ENCODE assay signal across 14 cellular contexts in the genomic region with DNA sequence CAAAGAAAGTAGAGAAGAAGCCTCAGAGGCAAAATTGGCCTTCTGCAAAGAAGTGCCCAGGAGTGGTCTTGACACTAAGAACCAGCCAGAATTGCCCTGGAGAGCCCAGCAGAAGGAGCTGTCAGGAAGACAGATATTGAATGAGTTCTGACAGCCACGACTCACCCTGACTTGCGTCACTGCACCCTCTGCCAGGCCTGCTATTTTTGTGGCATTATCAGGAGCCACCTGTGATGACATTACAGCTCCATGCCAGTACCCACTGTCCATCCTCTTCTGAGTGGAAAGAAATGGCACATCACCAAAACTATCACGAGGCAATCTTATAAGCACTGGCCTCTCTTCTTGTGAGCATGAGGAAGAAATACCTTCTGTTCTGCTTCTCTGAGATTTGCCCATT.
"Had no signal": no experiment of that assay in that cellular context is flagged by ENCODE, and none has a peak within 500 bp of the region (broad histone marks: within the 10 kb centered on the region; RNA-seq: fewer than 3 reads in every experiment).

No MANE protein-coding gene starts in this region.

- H3K4me3 ChIP-seq: adrenal gland, gastrocnemius medialis, lower lobe of right lung, pancreas, tibial artery had no signal

- H3K4me1 ChIP-seq: adrenal gland, gastrocnemius medialis, lower lobe of right lung, pancreas, tibial artery had no signal

- DNase-seq: activated CD4-positive, alpha-beta T cell treated with anti-CD3 and anti-CD28 coated beads, Interleukin-2, amount 50 U/mL, for 4 hours; activated gamma-delta T cell; activated T-cell treated with anti-CD3 and anti-CD28 coated beads, Interleukin-2, amount 50 U/mL, for 72 hours; adrenal gland; gastrocnemius medialis; lower lobe of right lung; natural killer cell; pancreas; stimulated activated CD4-positive, alpha-beta T cell treated with anti-CD3 and anti-CD28 coated beads, Interleukin-12 subunit alpha, Interleukin-12 subunit beta, amount 100 ng/mL, for 4 hours; stimulated activated CD4-positive, alpha-beta T cell treated with anti-CD3 and anti-CD28 coated beads, Interleukin-1b, Interleukin-23, amount 100 ng/mL, for 48 hours; stimulated activated naive CD4-positive, alpha-beta T cell treated with Interleukin-2 at 50 U/mL for 16 hours; SW 1271; T-helper 2 cell; tibial artery had no signal

- H3K9me3 ChIP-seq: adrenal gland, gastrocnemius medialis, lower lobe of right lung, pancreas, tibial artery had no signal

- ATAC-seq: activated T-cell treated with anti-CD3 and anti-CD28 coated beads, Interleukin-2, amount 50 U/mL, for 72 hours; gastrocnemius medialis; lower lobe of right lung; natural killer cell; pancreas had no signal

- H3K27me3 ChIP-seq: adrenal gland, gastrocnemius medialis, pancreas, tibial artery had no signal

- H3K27ac ChIP-seq: adrenal gland, gastrocnemius medialis, lower lobe of right lung, pancreas, tibial artery had no signal

- H3K36me3 ChIP-seq: adrenal gland, gastrocnemius medialis, lower lobe of right lung, pancreas, tibial artery had no signal
